1 cellular context compared by ENCODE assay signal in the genomic region with DNA sequence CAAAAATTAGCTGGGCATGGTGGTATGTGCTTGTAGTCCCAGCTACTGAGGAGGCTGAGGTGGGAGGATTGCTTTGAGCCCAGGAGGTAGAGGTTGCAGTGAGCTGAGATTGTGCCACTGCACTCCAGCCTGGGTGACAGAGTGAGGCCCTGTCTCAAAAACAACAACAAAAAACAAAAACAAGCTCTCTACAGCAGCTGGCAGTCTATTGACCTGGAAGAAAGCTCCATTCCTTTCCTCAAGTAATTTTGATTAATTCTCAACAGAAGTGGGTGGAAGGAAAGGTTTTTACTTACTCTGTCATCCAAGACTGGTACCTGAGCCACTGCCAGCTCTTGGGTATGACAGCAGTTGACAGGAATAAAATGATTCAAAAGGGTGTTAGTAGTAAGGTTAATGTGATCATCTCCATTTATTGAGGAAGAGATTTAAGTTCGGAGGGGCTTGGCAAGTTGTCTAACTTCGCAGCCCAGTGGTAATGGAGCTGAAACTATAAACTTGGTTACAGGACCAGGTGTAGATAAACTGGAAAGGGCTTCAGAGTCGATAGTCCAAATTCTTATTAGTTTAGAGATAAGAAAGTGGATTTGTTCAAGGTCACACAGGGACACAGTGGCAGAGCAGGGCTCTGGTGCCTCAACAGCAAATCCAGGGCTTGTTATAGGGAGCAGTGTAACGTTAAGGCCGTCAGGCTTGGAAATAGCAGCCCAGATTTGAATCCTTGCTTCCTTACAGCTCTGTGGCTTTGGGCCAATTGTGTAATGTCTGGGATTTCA.
TF ChIP-seq lines count a peak whose summit lies in the region.

No MANE protein-coding gene starts in this region.

TF ChIP-seq in HepG2, 621 proteins besides CTCF, POLR2A, EP300 and RAD21 (continued from another document and continues in another):
- TF ChIP-seq, protein P1, sequence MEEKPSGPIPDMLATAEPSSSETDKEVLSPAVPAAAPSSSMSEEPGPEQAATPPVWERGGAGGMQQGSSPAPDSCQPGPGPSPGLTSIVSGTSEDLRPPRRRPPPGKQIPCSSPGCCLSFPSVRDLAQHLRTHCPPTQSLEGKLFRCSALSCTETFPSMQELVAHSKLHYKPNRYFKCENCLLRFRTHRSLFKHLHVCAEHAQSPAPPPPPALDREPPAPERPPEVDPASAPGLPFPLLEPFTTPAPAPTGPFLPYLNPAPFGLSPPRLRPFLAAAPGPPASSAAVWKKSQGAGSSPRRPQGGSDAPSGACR (CRISPR knock-in tag; IDR thresholded peaks at IDR 0.05): no peak; the same call in 1 of the 2 replicates
- TF ChIP-seq, protein P2, sequence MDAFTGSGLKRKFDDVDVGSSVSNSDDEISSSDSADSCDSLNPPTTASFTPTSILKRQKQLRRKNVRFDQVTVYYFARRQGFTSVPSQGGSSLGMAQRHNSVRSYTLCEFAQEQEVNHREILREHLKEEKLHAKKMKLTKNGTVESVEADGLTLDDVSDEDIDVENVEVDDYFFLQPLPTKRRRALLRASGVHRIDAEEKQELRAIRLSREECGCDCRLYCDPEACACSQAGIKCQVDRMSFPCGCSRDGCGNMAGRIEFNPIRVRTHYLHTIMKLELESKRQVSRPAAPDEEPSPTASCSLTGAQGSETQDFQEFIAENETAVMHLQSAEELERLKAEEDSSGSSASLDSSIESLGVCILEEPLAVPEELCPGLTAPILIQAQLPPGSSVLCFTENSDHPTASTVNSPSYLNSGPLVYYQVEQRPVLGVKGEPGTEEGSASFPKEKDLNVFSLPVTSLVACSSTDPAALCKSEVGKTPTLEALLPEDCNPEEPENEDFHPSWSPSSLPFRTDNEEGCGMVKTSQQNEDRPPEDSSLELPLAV (CRISPR knock-in tag; conservative IDR thresholded peaks at IDR 0.05; ENCODE audit: low read depth): no peak
- TF ChIP-seq MAZ (IDR thresholded peaks at IDR 0.05; ENCODE audit: borderline replicate concordance, low read depth, low read length) (no peak), MAZ (CRISPR knock-in tag; IDR thresholded peaks at IDR 0.05; ENCODE audit: low read depth) (no peak), HOXA7 (CRISPR knock-in tag; IDR thresholded peaks at IDR 0.05) (no peak), MLLT10 (CRISPR knock-in tag; IDR thresholded peaks at IDR 0.05) (no peak), KLF15 (CRISPR knock-in tag; IDR thresholded peaks at IDR 0.05; ENCODE audit: borderline replicate concordance) (no peak), MXI1 (IDR thresholded peaks at IDR 0.05; ENCODE audit: borderline replicate concordance, low read depth, low read length) (no peak), SP5 (CRISPR knock-in tag; IDR thresholded peaks at IDR 0.05; ENCODE audit: borderline replicate concordance, low read depth) (no peak), ZFP37 (CRISPR knock-in tag; IDR thresholded peaks at IDR 0.05; ENCODE audit: borderline replicate concordance) (no peak), ZNF839 (CRISPR knock-in tag; IDR thresholded peaks at IDR 0.05; ENCODE audit: borderline replicate concordance) (no peak), AKAP8 (CRISPR knock-in tag; IDR thresholded peaks at IDR 0.05) (no peak), EHMT2 (IDR thresholded peaks at IDR 0.05; ENCODE audit: borderline replicate concordance, low read depth, low read length) (no peak), ZNF256 (CRISPR knock-in tag; conservative IDR thresholded peaks at IDR 0.05) (no peak), PHF21A (CRISPR knock-in tag; IDR thresholded peaks at IDR 0.05) (peak; percentile 87), ZNF614 (CRISPR knock-in tag; IDR thresholded peaks at IDR 0.05; ENCODE audit: borderline replicate concordance) (no peak), ZNF709 (CRISPR knock-in tag; IDR thresholded peaks at IDR 0.05) (no peak), ZNF484 (CRISPR knock-in tag; IDR thresholded peaks at IDR 0.05; ENCODE audit: borderline replicate concordance, low read depth) (no peak), HMGA1 (CRISPR knock-in tag; conservative IDR thresholded peaks at IDR 0.05) (no peak), RAD51 (IDR thresholded peaks at IDR 0.05; ENCODE audit: borderline replicate concordance) (no peak), MIER3 (CRISPR knock-in tag; IDR thresholded peaks at IDR 0.05; ENCODE audit: borderline replicate concordance) (no peak), ZNF337 (CRISPR knock-in tag; IDR thresholded peaks at IDR 0.05; ENCODE audit: borderline replicate concordance, low read depth) (no peak)
- TF ChIP-seq, protein P3, sequence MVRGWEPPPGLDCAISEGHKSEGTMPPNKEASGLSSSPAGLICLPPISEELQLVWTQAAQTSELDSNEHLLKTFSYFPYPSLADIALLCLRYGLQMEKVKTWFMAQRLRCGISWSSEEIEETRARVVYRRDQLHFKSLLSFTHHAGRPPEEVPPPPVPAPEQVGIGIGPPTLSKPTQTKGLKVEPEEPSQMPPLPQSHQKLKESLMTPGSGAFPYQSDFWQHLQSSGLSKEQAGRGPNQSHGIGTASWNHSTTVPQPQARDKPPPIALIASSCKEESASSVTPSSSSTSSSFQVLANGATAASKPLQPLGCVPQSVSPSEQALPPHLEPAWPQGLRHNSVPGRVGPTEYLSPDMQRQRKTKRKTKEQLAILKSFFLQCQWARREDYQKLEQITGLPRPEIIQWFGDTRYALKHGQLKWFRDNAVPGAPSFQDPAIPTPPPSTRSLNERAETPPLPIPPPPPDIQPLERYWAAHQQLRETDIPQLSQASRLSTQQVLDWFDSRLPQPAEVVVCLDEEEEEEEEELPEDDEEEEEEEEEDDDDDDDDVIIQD (CRISPR knock-in tag; IDR thresholded peaks at IDR 0.05; ENCODE audit: low read depth): no peak
- TF ChIP-seq, protein P4, sequence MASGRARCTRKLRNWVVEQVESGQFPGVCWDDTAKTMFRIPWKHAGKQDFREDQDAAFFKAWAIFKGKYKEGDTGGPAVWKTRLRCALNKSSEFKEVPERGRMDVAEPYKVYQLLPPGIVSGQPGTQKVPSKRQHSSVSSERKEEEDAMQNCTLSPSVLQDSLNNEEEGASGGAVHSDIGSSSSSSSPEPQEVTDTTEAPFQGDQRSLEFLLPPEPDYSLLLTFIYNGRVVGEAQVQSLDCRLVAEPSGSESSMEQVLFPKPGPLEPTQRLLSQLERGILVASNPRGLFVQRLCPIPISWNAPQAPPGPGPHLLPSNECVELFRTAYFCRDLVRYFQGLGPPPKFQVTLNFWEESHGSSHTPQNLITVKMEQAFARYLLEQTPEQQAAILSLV (CRISPR knock-in tag; IDR thresholded peaks at IDR 0.05; ENCODE audit: borderline replicate concordance): no peak
- TF ChIP-seq, protein P5, sequence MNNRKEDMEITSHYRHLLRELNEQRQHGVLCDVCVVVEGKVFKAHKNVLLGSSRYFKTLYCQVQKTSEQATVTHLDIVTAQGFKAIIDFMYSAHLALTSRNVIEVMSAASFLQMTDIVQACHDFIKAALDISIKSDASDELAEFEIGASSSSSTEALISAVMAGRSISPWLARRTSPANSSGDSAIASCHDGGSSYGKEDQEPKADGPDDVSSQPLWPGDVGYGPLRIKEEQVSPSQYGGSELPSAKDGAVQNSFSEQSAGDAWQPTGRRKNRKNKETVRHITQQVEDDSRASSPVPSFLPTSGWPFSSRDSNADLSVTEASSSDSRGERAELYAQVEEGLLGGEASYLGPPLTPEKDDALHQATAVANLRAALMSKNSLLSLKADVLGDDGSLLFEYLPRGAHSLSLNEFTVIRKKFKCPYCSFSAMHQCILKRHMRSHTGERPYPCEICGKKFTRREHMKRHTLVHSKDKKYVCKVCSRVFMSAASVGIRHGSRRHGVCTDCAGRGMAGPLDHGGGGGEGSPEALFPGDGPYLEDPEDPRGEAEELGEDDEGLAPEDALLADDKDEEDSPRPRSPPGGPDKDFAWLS (CRISPR knock-in tag; IDR thresholded peaks at IDR 0.05; ENCODE audit: borderline replicate concordance): no peak
- TF ChIP-seq, protein P6, sequence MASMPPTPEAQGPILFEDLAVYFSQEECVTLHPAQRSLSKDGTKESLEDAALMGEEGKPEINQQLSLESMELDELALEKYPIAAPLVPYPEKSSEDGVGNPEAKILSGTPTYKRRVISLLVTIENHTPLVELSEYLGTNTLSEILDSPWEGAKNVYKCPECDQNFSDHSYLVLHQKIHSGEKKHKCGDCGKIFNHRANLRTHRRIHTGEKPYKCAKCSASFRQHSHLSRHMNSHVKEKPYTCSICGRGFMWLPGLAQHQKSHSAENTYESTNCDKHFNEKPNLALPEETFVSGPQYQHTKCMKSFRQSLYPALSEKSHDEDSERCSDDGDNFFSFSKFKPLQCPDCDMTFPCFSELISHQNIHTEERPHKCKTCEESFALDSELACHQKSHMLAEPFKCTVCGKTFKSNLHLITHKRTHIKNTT (CRISPR knock-in tag; IDR thresholded peaks at IDR 0.05): no peak
- TF ChIP-seq, protein P7, sequence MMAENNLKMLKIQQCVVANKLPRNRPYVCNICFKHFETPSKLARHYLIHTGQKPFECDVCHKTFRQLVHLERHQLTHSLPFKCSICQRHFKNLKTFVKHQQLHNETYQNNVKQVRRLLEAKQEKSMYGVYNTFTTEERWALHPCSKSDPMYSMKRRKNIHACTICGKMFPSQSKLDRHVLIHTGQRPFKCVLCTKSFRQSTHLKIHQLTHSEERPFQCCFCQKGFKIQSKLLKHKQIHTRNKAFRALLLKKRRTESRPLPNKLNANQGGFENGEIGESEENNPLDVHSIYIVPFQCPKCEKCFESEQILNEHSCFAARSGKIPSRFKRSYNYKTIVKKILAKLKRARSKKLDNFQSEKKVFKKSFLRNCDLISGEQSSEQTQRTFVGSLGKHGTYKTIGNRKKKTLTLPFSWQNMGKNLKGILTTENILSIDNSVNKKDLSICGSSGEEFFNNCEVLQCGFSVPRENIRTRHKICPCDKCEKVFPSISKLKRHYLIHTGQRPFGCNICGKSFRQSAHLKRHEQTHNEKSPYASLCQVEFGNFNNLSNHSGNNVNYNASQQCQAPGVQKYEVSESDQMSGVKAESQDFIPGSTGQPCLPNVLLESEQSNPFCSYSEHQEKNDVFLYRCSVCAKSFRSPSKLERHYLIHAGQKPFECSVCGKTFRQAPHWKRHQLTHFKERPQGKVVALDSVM (CRISPR knock-in tag; IDR thresholded peaks at IDR 0.05): peak; percentile 97
- TF ChIP-seq, protein P8, sequence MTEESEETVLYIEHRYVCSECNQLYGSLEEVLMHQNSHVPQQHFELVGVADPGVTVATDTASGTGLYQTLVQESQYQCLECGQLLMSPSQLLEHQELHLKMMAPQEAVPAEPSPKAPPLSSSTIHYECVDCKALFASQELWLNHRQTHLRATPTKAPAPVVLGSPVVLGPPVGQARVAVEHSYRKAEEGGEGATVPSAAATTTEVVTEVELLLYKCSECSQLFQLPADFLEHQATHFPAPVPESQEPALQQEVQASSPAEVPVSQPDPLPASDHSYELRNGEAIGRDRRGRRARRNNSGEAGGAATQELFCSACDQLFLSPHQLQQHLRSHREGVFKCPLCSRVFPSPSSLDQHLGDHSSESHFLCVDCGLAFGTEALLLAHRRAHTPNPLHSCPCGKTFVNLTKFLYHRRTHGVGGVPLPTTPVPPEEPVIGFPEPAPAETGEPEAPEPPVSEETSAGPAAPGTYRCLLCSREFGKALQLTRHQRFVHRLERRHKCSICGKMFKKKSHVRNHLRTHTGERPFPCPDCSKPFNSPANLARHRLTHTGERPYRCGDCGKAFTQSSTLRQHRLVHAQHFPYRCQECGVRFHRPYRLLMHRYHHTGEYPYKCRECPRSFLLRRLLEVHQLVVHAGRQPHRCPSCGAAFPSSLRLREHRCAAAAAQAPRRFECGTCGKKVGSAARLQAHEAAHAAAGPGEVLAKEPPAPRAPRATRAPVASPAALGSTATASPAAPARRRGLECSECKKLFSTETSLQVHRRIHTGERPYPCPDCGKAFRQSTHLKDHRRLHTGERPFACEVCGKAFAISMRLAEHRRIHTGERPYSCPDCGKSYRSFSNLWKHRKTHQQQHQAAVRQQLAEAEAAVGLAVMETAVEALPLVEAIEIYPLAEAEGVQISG (CRISPR knock-in tag; IDR thresholded peaks at IDR 0.05): 0 out of 2 replicates have a peak, but pooled peaks have one; percentile 22
- TF ChIP-seq, protein P9, sequence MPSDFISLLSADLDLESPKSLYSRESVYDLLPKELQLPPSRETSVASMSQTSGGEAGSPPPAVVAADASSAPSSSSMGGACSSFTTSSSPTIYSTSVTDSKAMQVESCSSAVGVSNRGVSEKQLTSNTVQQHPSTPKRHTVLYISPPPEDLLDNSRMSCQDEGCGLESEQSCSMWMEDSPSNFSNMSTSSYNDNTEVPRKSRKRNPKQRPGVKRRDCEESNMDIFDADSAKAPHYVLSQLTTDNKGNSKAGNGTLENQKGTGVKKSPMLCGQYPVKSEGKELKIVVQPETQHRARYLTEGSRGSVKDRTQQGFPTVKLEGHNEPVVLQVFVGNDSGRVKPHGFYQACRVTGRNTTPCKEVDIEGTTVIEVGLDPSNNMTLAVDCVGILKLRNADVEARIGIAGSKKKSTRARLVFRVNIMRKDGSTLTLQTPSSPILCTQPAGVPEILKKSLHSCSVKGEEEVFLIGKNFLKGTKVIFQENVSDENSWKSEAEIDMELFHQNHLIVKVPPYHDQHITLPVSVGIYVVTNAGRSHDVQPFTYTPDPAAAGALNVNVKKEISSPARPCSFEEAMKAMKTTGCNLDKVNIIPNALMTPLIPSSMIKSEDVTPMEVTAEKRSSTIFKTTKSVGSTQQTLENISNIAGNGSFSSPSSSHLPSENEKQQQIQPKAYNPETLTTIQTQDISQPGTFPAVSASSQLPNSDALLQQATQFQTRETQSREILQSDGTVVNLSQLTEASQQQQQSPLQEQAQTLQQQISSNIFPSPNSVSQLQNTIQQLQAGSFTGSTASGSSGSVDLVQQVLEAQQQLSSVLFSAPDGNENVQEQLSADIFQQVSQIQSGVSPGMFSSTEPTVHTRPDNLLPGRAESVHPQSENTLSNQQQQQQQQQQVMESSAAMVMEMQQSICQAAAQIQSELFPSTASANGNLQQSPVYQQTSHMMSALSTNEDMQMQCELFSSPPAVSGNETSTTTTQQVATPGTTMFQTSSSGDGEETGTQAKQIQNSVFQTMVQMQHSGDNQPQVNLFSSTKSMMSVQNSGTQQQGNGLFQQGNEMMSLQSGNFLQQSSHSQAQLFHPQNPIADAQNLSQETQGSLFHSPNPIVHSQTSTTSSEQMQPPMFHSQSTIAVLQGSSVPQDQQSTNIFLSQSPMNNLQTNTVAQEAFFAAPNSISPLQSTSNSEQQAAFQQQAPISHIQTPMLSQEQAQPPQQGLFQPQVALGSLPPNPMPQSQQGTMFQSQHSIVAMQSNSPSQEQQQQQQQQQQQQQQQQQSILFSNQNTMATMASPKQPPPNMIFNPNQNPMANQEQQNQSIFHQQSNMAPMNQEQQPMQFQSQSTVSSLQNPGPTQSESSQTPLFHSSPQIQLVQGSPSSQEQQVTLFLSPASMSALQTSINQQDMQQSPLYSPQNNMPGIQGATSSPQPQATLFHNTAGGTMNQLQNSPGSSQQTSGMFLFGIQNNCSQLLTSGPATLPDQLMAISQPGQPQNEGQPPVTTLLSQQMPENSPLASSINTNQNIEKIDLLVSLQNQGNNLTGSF (CRISPR knock-in tag; IDR thresholded peaks at IDR 0.05): no peak
- TF ChIP-seq, protein P10, sequence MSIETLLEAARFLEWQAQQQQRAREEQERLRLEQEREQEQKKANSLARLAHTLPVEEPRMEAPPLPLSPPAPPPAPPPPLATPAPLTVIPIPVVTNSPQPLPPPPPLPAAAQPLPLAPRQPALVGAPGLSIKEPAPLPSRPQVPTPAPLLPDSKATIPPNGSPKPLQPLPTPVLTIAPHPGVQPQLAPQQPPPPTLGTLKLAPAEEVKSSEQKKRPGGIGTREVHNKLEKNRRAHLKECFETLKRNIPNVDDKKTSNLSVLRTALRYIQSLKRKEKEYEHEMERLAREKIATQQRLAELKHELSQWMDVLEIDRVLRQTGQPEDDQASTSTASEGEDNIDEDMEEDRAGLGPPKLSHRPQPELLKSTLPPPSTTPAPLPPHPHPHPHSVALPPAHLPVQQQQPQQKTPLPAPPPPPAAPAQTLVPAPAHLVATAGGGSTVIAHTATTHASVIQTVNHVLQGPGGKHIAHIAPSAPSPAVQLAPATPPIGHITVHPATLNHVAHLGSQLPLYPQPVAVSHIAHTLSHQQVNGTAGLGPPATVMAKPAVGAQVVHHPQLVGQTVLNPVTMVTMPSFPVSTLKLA (IDR thresholded peaks at IDR 0.05): no peak
